In the genomic region with DNA sequence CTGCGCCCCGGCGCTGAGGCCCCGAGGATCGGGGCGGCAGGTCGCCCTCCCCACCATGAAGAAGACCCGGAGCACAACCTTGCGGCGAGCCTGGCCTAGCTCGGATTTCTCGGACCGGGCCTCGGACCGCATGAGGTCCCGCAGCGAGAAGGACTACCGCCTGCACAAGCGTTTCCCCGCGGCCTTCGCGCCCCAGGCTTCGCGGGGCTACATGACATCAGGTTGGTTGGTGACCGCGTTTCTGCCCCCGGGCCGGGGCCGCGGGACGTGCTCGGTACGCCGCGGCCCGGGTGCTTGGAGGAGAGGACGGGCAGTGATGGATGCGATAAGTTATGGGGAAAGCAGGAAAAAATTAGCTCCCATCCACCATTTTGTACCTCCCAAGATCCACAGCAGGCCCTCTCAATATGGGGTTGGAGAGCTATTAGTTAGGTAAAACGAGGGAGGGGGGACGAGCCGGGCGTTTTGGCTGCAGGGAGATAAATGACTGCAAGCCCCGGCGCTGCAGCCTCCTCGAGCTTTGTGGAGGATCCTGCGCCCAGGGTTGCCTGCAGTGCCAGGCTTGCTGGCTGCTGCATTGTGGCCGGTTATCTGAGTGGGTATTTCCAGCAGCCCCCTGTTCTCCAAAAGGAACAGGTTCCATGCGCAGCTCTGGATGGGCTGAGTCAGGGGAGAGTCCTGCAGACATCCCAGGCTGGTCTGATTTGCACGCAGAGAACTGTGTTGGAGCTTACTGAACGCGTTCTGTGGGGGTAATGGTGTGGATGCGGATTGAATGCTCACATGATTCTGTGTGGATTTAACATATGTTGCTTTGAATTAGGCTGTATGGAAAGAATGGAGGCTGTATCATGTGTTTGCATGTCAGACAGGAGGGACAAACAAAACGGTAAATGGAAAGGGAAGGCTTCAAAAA, we compare ENCODE assay signal across 8 cellular contexts. TPM values are rescaled to one million over a fixed set of nuclear protein-coding genes. Genes with fewer than 3 reads are reported as not detected.
A peak's percentile ranks its signal among the peaks of the same experiment; 100 is the strongest.
DNase-seq lines count a peak whose midpoint lies in the region; ATAC-seq and TF ChIP-seq lines count a peak whose summit lies in the region.

No MANE protein-coding gene starts in this region.

- H3K4me3 ChIP-seq in endodermal cell (ENCODE audit: low read length) (peak overlapping the region; percentile 88), mesodermal cell (ENCODE audit: extremely low read depth, insufficient read depth, low read length, poor library complexity, severe bottlenecking) (peak overlapping the region; percentile 60), transverse colon (peak overlapping the region; percentile 38 to 72 (median 54))

- no peak overlapping the region for H3K27ac Mint-ChIP-seq in activated T-cell treated with anti-CD3 and anti-CD28 coated beads, Interleukin-2, amount 50 U/mL, for 72 hours
- H3K27ac Mint-ChIP-seq in endodermal cell, result no peak overlapping the region

- in situ Hi-C loops in transverse colon (cut with MboI; ENCODE audit: low pct_ligation_motif_present in 1 of 4, low pct_unique_long_range_greater_than_20kb in 1 of 4, low sequenced_read_pairs in 3 of 4), result no loop called here

- peak overlapping the region; percentile 76 for H3K27ac ChIP-seq in endodermal cell (ENCODE audit: low read depth, low read length)
- H3K27ac ChIP-seq in mesodermal cell (ENCODE audit: low read depth, low read length, severe bottlenecking), result no peak overlapping the region
- peak overlapping the region in 2 of 4 donors; percentile 72 to 73 for H3K27ac ChIP-seq in transverse colon

- no peaks in the 10 kb centered on the region for H3K9me3 Mint-ChIP-seq in activated T-cell treated with anti-CD3 and anti-CD28 coated beads, Interleukin-2, amount 50 U/mL, for 72 hours
- H3K9me3 Mint-ChIP-seq in endodermal cell, result peaks cover 10% of the 10 kb centered on the region

- H3K36me3 ChIP-seq in endodermal cell (ENCODE audit: control insufficient read depth, insufficient read depth, low read length), result no peaks in the 10 kb centered on the region
- no peaks in the 10 kb centered on the region for H3K36me3 ChIP-seq in mesodermal cell (ENCODE audit: control insufficient read depth, insufficient read depth, low read length)
- no peaks in the 10 kb centered on the region for H3K36me3 ChIP-seq in transverse colon

- H3K27me3 Mint-ChIP-seq in activated T-cell treated with anti-CD3 and anti-CD28 coated beads, Interleukin-2, amount 50 U/mL, for 72 hours (ENCODE audit: low read depth), result peaks cover 23% of the 10 kb centered on the region
- peaks cover 19% of the 10 kb centered on the region for H3K27me3 Mint-ChIP-seq in endodermal cell (ENCODE audit: insufficient read depth)

- H3K27me3 ChIP-seq in endodermal cell (ENCODE audit: control insufficient read depth, insufficient read depth, low read length, poor library complexity, severe bottlenecking), result peaks cover 24% of the 10 kb centered on the region
- H3K27me3 ChIP-seq in transverse colon, result peaks cover 43% of the 10 kb centered on the region

- ATAC-seq in activated T-cell treated with anti-CD3 and anti-CD28 coated beads, Interleukin-2, amount 50 U/mL, for 72 hours (replicated peaks in 1 of 2), result no peak

- peak overlapping the region; percentile 41 for H3K9ac ChIP-seq in endodermal cell (ENCODE audit: extremely low read depth, low read length, poor library complexity, severe bottlenecking)

- TF ChIP-seq POLR2A in transverse colon (IDR thresholded peaks at IDR 0.05), result no peak

- intact Hi-C loops in transverse colon (cut with DNase I; ENCODE audit: low total_unique reads), result no loop called here

- no peaks in the 10 kb centered on the region for H3K4me1 Mint-ChIP-seq in activated T-cell treated with anti-CD3 and anti-CD28 coated beads, Interleukin-2, amount 50 U/mL, for 72 hours (ENCODE audit: low read depth)
- peaks cover 18% of the 10 kb centered on the region for H3K4me1 Mint-ChIP-seq in endodermal cell

- H3K36me3 Mint-ChIP-seq in activated T-cell treated with anti-CD3 and anti-CD28 coated beads, Interleukin-2, amount 50 U/mL, for 72 hours (ENCODE audit: insufficient read depth in 2 of 2), result no peaks in the 10 kb centered on the region
- H3K36me3 Mint-ChIP-seq in endodermal cell (ENCODE audit: low read depth), result no peaks in the 10 kb centered on the region

- H3K9me3 ChIP-seq in endodermal cell (ENCODE audit: control insufficient read depth, low read length), result no peaks in the 10 kb centered on the region
- H3K9me3 ChIP-seq in mesodermal cell (ENCODE audit: control insufficient read depth, low read length), result no peaks in the 10 kb centered on the region
- no peaks in the 10 kb centered on the region for H3K9me3 ChIP-seq in transverse colon

- no peak for DNase-seq in activated T-cell treated with anti-CD3 and anti-CD28 coated beads, Interleukin-2, amount 50 U/mL, for 72 hours
- no peak for DNase-seq in activated T-cell treated with anti-CD3 and anti-CD28 coated beads, Interleukin-2, amount 50 U/mL, for 1 hour
- DNase-seq in endodermal cell (peak; percentile 80), transverse colon (no peak), NCI-H2196 (lab: John Stamatoyannopoulos, UW; ENCODE audit: unreplicated experiment) (no peak), GM19240 (ENCODE audit: insufficient read length, low spot score) (no peak), NCI-H1092 treated with DMSO at 0.1 percent for 48 hours (lab: John Stamatoyannopoulos, UW) (no peak)

- no peak for TF ChIP-seq EP300 in transverse colon (IDR thresholded peaks at IDR 0.05; ENCODE audit: low read depth)

- H3K4me1 ChIP-seq in endodermal cell (ENCODE audit: control insufficient read depth, insufficient read depth, low read length) (no peaks in the 10 kb centered on the region), mesodermal cell (ENCODE audit: control insufficient read depth, insufficient read depth, low read length, poor library complexity, severe bottlenecking) (no peaks in the 10 kb centered on the region), transverse colon (peaks cover 0 to 22% (median 18%) of the 10 kb centered on the region in 4 donors)

- peak overlapping the region; percentile 47 to 61 for H3K4me3 Mint-ChIP-seq in activated T-cell treated with anti-CD3 and anti-CD28 coated beads, Interleukin-2, amount 50 U/mL, for 72 hours
- H3K4me3 Mint-ChIP-seq in endodermal cell, result peak overlapping the region; percentile 59

- TF ChIP-seq CTCF in endodermal cell (conservative IDR thresholded peaks at IDR 0.05) (no peak), transverse colon (IDR thresholded peaks at IDR 0.05) (no peak)

- 0 to 1% methylated on average over 13 to 52 of the region's 54 CpGs for WGBS in endodermal cell (ENCODE audit: insufficient coverage in 1 of 2, insufficient read length in 1 of 2), 2 experiments
- WGBS in mesodermal cell (ENCODE audit: insufficient coverage in 2 of 2), 2 experiments, result 0 to 1% methylated on average over 33 to 40 of the region's 54 CpGs
- WGBS in transverse colon (ENCODE audit: low coverage in 1 of 2), 2 donors, result 33 to 47% methylated on average over 1 to 52 of the region's 54 CpGs

RNA-seq across cellular contexts. Expression of a gene that starts 1.9 kb away (rescaled TPM):
- total RNA-seq in activated T-cell treated with anti-CD3 and anti-CD28 coated beads, Interleukin-2, amount 50 U/mL, for 72 hours, result under 1 TPM in 1 of 2 donors, not detected in 1; 0.19 TPM
- total RNA-seq in endodermal cell, result 10 to 100 TPM in 1 of 2 donors, 1 to 10 TPM in 1; 8.5 to 13.1 TPM
- 29.3 TPM for polyA plus RNA-seq in endodermal cell (2013, experiment 1 of 2)
- 27.2 TPM for polyA plus RNA-seq in endodermal cell (2013, experiment 2 of 2)
- 7.0 TPM for polyA plus RNA-seq in mesodermal cell (2013, experiment 1 of 2)
- polyA plus RNA-seq in mesodermal cell (2013, experiment 2 of 2), result 4.1 TPM
- total RNA-seq in transverse colon, result 10 to 100 TPM in 1 of 4 donors, 1 to 10 TPM in 2, under 1 TPM in 1; 0.37 to 90.8 (median 7.7) TPM
